Comparison of ENCODE assay signal across 8 cellular contexts in genomic region chr12:124543052-124543590, GRCh38. TPM values are rescaled to one million over a fixed set of nuclear protein-coding genes. Genes with fewer than 3 reads are reported as not detected.
DNase-seq lines count a peak whose midpoint lies in the region; ATAC-seq and TF ChIP-seq lines count a peak whose summit lies in the region.

No MANE protein-coding gene starts in this region.

- no peak for ATAC-seq in HG02759 (IDR thresholded peaks at IDR 0.05; ENCODE audit: unreplicated experiment)
- no peak for ATAC-seq in omental fat pad (ENCODE audit: low FRiP score)

- no peak for TF ChIP-seq CTCF in BE2C (IDR thresholded peaks at IDR 0.05; ENCODE audit: low read depth, low read length)
- no peak for TF ChIP-seq CTCF in omental fat pad (IDR thresholded peaks at IDR 0.05)

- peaks cover 50% of the 10 kb centered on the region for H3K4me1 ChIP-seq in BE2C

- H3K4me3 ChIP-seq in BE2C (ENCODE audit: low read depth, low read length) (peak overlapping the region; percentile 56), H7 (ENCODE audit: insufficient read depth, low read depth, low read length) (no peak overlapping the region)

- DNase-seq in BE2C (peak; percentile 76), H7 (peak; percentile 70), SW480 (ENCODE audit: low spot score) (peak; percentile 41), left kidney (ENCODE audit: low read depth, low spot score) (peak; percentile 92), omental fat pad (ENCODE audit: low spot score) (no peak)
- no peak for DNase-seq in activated CD4-positive, alpha-beta T cell treated with anti-CD3 and anti-CD28 coated beads, Interleukin-2, amount 50 U/mL, for 4 hours
- DNase-seq in activated naive CD4-positive, alpha-beta T cell treated with anti-CD3 and anti-CD28 coated beads, Interleukin-2, amount 50 U/mL, for 16 hours, result no peak

- no peaks in the 10 kb centered on the region for H3K36me3 ChIP-seq in BE2C
- H3K36me3 ChIP-seq in H7 (replicated peaks; ENCODE audit: control insufficient read depth, insufficient read depth, low read length), result peaks cover 2% of the 10 kb centered on the region

- H3K27me3 ChIP-seq in BE2C (no peaks in the 10 kb centered on the region), H7 (ENCODE audit: control insufficient read depth, insufficient read depth, low read length) (no peaks in the 10 kb centered on the region)

- H3K9me3 ChIP-seq in BE2C, result no peaks in the 10 kb centered on the region

RNA-seq across cellular contexts. Expression of gene NCOR2, which starts 24.3 kb away (rescaled TPM):
- polyA plus RNA-seq in BE2C (2012; ENCODE audit: insufficient read depth, insufficient read length, low read depth), result 138 TPM
- total RNA-seq in H7 (2014; rRNA removed; shearing (Covaris generic)), result 25.1 and 27.2 TPM in 2 replicates
- total RNA-seq in omental fat pad, result 10 to 100 TPM; 53.4 to 85.3 (median 71.9) TPM

Comparison
In these comparisons a context has a peak if more than half of its experiments do, and no peak if none do; other contexts are left out.
1. DNase-seq: peak in BE2C (single experiment), H7 (single experiment), SW480 (single experiment) and left kidney (single experiment); none in omental fat pad (single experiment), activated CD4-positive, alpha-beta T cell treated with anti-CD3 and anti-CD28 coated beads, Interleukin-2, amount 50 U/mL, for 4 hours (0 of 2) and activated naive CD4-positive, alpha-beta T cell treated with anti-CD3 and anti-CD28 coated beads, Interleukin-2, amount 50 U/mL, for 16 hours (single experiment).